In the genomic region with DNA sequence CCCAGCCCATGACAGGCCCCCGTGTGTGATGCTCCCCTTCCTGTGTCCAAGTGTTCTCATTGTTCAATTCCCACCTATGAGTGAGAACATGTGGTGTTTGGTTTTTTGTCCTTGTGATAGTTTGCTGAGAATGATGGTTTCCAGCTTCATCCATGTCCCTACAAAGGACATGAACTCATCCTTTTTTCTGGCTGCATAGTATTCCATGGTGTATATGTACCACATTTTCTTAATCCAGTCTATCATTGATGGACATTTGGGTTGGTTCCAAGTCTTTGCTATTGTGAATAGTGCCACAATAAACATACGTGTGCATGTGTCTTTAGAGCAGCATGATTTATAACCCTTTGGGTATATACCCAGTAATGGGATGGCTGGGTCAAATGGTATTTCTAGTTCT, we compare ENCODE assay signal across 8 cellular contexts. TPM values are rescaled to one million over a fixed set of nuclear protein-coding genes. Genes with fewer than 3 reads are reported as not detected.
"Had no signal": no experiment of that assay in that cellular context is flagged by ENCODE, and none has a peak within 500 bp of the region (broad histone marks: within the 10 kb centered on the region; RNA-seq: fewer than 3 reads in every experiment).

No MANE protein-coding gene starts in this region.

RNA-seq across cellular contexts. Expression of gene CD80, which starts 3.9 kb away (rescaled TPM):
- total RNA-seq: dermis microvascular lymphatic vessel endothelial cell, endothelial cell of umbilical vein, fibroblast of villous mesenchyme, glomerular endothelial cell had no signal
- polyA plus RNA-seq: cardiac muscle cell, endothelial cell of umbilical vein, fibroblast of lung had no signal

RNA-seq across cellular contexts. Expression of gene PLA1A, which starts 34.4 kb away (rescaled TPM):
- total RNA-seq: cardiac muscle cell; endothelial cell of umbilical vein; fibroblast of villous mesenchyme; T-helper 2 cell treated with Interferon-gamma antibody and Interleukin-4, amounts not matched to agents 100 ng/mL and 5 ng/mL, for 36 hours; WTC11 had no signal
- polyA plus RNA-seq: fibroblast of lung had no signal
